Comparison of ENCODE assay signal across 16 cellular contexts in the genomic region with DNA sequence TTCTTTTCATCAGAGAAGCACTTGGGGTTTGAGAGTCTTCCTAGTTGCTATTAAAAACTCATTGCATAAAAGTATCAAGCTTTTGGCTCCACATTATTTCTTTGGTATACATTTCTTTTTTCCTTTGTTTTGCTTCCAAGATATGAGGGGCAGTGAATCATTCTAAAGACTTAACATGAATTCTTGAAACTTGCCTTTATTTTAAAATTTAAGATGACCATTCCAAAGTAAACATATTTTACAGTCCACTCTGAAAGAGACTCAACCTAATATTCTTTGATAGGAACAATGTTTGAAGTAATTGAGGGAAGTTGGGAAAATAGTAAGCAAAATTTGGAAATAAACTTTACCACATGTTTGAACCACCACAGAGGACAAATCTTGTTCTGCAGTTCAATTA.
A peak's percentile ranks its signal among the peaks of the same experiment; 100 is the strongest.
DNase-seq lines count a peak whose midpoint lies in the region; ATAC-seq, FAIRE-seq and TF ChIP-seq lines count a peak whose summit lies in the region.
"Had no signal": no experiment of that assay in that cellular context is flagged by ENCODE, and none has a peak within 500 bp of the region (broad histone marks: within the 10 kb centered on the region; RNA-seq: fewer than 3 reads in every experiment).

No MANE protein-coding gene starts in this region.

- no peaks in the 10 kb centered on the region for H4K20me1 ChIP-seq in astrocyte (ENCODE audit: insufficient read depth, low read length)

- H2AFZ ChIP-seq in astrocyte (ENCODE audit: low read depth, low read length), result no peak overlapping the region

- H3K36me3 ChIP-seq in astrocyte (ENCODE audit: insufficient read depth, low read length), result no peaks in the 10 kb centered on the region

- no peaks in the 10 kb centered on the region for H3K79me2 ChIP-seq in astrocyte (ENCODE audit: insufficient read depth, low read length)

- H3K9ac ChIP-seq in astrocyte (ENCODE audit: low read length), result no peak overlapping the region

- FAIRE-seq in astrocyte (lab: Jason Lieb, UNC), result no peak
- FAIRE-seq: A204.1, GM12891 had no signal

- H3K4me2 ChIP-seq in astrocyte (ENCODE audit: low read length), result peak overlapping the region; percentile 14

- ATAC-seq in GM18517 (IDR thresholded peaks at IDR 0.05; ENCODE audit: unreplicated experiment), result no peak

- no peak overlapping the region for H3K27ac ChIP-seq in astrocyte (ENCODE audit: low read depth, low read length)

- H3K36me3 Mint-ChIP-seq in astrocyte (ENCODE audit: low read depth, unreplicated experiment) (peaks cover 20% of the 10 kb centered on the region), chondrocyte (ENCODE audit: low read depth) (peaks cover 9% of the 10 kb centered on the region)

- TF ChIP-seq CTCF in astrocyte (IDR thresholded peaks at IDR 0.05; ENCODE audit: insufficient read depth, low read depth, low read length), result no peak
- TF ChIP-seq CTCF in chondrocyte (IDR thresholded peaks at IDR 0.05), result no peak
- no peak for TF ChIP-seq CTCF in fibroblast of the aortic adventitia (IDR thresholded peaks at IDR 0.05; ENCODE audit: insufficient read depth, low read length)

- peaks cover 19% of the 10 kb centered on the region for H3K4me1 Mint-ChIP-seq in astrocyte (ENCODE audit: low read depth, unreplicated experiment)
- H3K4me1 Mint-ChIP-seq in chondrocyte (ENCODE audit: low read depth), result peaks cover 31% of the 10 kb centered on the region
- H3K4me1 Mint-ChIP-seq: B cell had no signal

- H3K27me3 ChIP-seq in astrocyte (ENCODE audit: insufficient read depth, low read length), result no peaks in the 10 kb centered on the region

- H3K27ac Mint-ChIP-seq in astrocyte (ENCODE audit: unreplicated experiment), result no peak overlapping the region
- H3K27ac Mint-ChIP-seq in chondrocyte (ENCODE audit: unreplicated experiment), result peak overlapping the region; percentile 54
- H3K27ac Mint-ChIP-seq: B cell; CD4-positive, alpha-beta T cell; H9 had no signal

- H3K4me3 Mint-ChIP-seq in astrocyte (ENCODE audit: unreplicated experiment) (no peak overlapping the region), chondrocyte (ENCODE audit: unreplicated experiment) (no peak overlapping the region)
- H3K4me3 Mint-ChIP-seq: B cell; CD4-positive, alpha-beta T cell; H9 had no signal

- H3K4me1 ChIP-seq in astrocyte (ENCODE audit: insufficient read depth, low read length), result peaks cover 12% of the 10 kb centered on the region

- DNase-seq in astrocyte (ENCODE audit: low read depth), result peak; percentile 49
- no peak for DNase-seq in chondrocyte (ENCODE audit: low spot score)
- DNase-seq in fibroblast of the aortic adventitia (ENCODE audit: low read depth), result peak; percentile 79
- DNase-seq in putamen (ENCODE audit: low spot score), result no peak
- no peak for DNase-seq in NCI-H1048 (lab: John Stamatoyannopoulos, UW)
- DNase-seq in NOMO-1 treated with dmso at 0.1 percent for 144 hours (lab: John Stamatoyannopoulos, UW; ENCODE audit: unreplicated experiment), result no peak
- DNase-seq: C1 segment of cervical spinal cord; Calu3; CD4-positive, alpha-beta T cell; DMS79; GOT3; H9 had no signal

- no peaks in the 10 kb centered on the region for H3K9me3 ChIP-seq in astrocyte (ENCODE audit: insufficient read depth, low read depth, low read length)

- H3K27me3 Mint-ChIP-seq in astrocyte (ENCODE audit: low read depth, unreplicated experiment) (no peaks in the 10 kb centered on the region), chondrocyte (ENCODE audit: low read depth) (no peaks in the 10 kb centered on the region)

- H3K4me3 ChIP-seq in astrocyte (ENCODE audit: insufficient read depth, low read depth, low read length) (no peak overlapping the region), fibroblast of the aortic adventitia (ENCODE audit: low read depth, low read length) (no peak overlapping the region)

- H3K9me3 Mint-ChIP-seq in astrocyte (ENCODE audit: unreplicated experiment) (no peaks in the 10 kb centered on the region), chondrocyte (ENCODE audit: low read depth) (no peaks in the 10 kb centered on the region)
- H3K9me3 Mint-ChIP-seq: CD4-positive, alpha-beta T cell had no signal

Comparison
In these comparisons a context has a peak if more than half of its experiments do, and no peak if none do; other contexts are left out.
1. DNase-seq: peak in astrocyte (single experiment) and fibroblast of the aortic adventitia (single experiment); none in chondrocyte (single experiment), putamen (single experiment), NCI-H1048 (single experiment) and NOMO-1 treated with dmso at 0.1 percent for 144 hours (single experiment).